In genomic region chr3:13528217-13528801, GRCh38 we compare ENCODE assay signal across 9 cellular contexts. TPM values are rescaled to one million over a fixed set of nuclear protein-coding genes. Genes with fewer than 3 reads are reported as not detected.
A peak's percentile ranks its signal among the peaks of the same experiment; 100 is the strongest.
DNase-seq lines count a peak whose midpoint lies in the region; ATAC-seq and TF ChIP-seq lines count a peak whose summit lies in the region.
"Had no signal": no experiment of that assay in that cellular context is flagged by ENCODE, and none has a peak within 500 bp of the region (broad histone marks: within the 10 kb centered on the region; RNA-seq: fewer than 3 reads in every experiment).

No MANE protein-coding gene starts in this region.

- H3K4me2 ChIP-seq in IMR-90 (ENCODE audit: low read depth, low read length) (no peak overlapping the region), mammary epithelial cell (ENCODE audit: insufficient read depth, low read depth, low read length) (no peak overlapping the region)

- DNase-seq in DMS114 treated with DMSO at 0.1 percent for 48 hours (lab: John Stamatoyannopoulos, UW; ENCODE audit: unreplicated experiment) (peak; percentile 4), IMR-90 (no peak), mammary epithelial cell (no peak), mesothelial cell of epicardium (ENCODE audit: low spot score in 2 of 2, unreplicated experiment in 2 of 2) (no peak), pons (ENCODE audit: low spot score) (no peak), NCI-H2107 (lab: John Stamatoyannopoulos, UW) (no peak), NOMO-1 treated with DMSO at 0.1 percent for 48 hours (lab: John Stamatoyannopoulos, UW; ENCODE audit: unreplicated experiment) (no peak), substantia nigra (lab: John Stamatoyannopoulos, UW) (no peak)
- DNase-seq: NCI-H1417 had no signal

- no peak overlapping the region for H2BK120ac ChIP-seq in IMR-90 (ENCODE audit: low read depth, low read length)

- no peak overlapping the region for H2AK5ac ChIP-seq in IMR-90 (ENCODE audit: low read depth, low read length)

- POLR2A ChIA-PET in IMR-90 (lab: Charles Lee; ENCODE audit: unreplicated experiment) = no interaction called here

- H3K14ac ChIP-seq in IMR-90 (replicated peaks; ENCODE audit: low read depth, low read length) = no peak overlapping the region

- H3K18ac ChIP-seq in IMR-90 (ENCODE audit: low read depth, low read length) = no peak overlapping the region

- no peak for TF ChIP-seq POLR2A in IMR-90 (IDR thresholded peaks at IDR 0.05; ENCODE audit: low read depth, low read length)

- intact Hi-C loops in IMR-90 (cut with micrococcal nuclease) (no loop called here), mammary epithelial cell (cut with micrococcal nuclease) (no loop called here)

- in situ Hi-C loops in IMR-90 (cut with MboI; ENCODE audit: low sequenced_read_pairs) (no loop called here), mammary epithelial cell (cut with MboI; ENCODE audit: low sequenced_read_pairs in 2 of 2) (no loop called here)

- H3K9ac ChIP-seq in IMR-90 (ENCODE audit: low read depth, low read length) (no peak overlapping the region), mammary epithelial cell (ENCODE audit: insufficient read depth, low read length) (no peak overlapping the region)

- no peak overlapping the region for H3K56ac ChIP-seq in IMR-90 (ENCODE audit: extremely low read depth, insufficient read depth, low read length)

- peak; percentile 18; the same call in 1 of the 2 replicates for TF ChIP-seq RAD21 in IMR-90 (IDR thresholded peaks at IDR 0.05; ENCODE audit: low read length)

- ATAC-seq in IMR-90 (ENCODE audit: low read depth) = peak; percentile 69

- H3K23ac ChIP-seq in IMR-90 (ENCODE audit: low read depth, low read length) = no peak overlapping the region

- H3K9me3 Mint-ChIP-seq in mesothelial cell of epicardium = no peaks in the 10 kb centered on the region

- no peaks in the 10 kb centered on the region; the same call in 1 of the 2 replicates for H3K27me3 ChIP-seq in IMR-90 (ENCODE audit: control insufficient read depth, insufficient read depth, low read length)
- no peaks in the 10 kb centered on the region for H3K27me3 ChIP-seq in mammary epithelial cell (ENCODE audit: insufficient read depth, low read length)

- H3K79me1 ChIP-seq in IMR-90 (ENCODE audit: low read depth in 1 of 2, low read length in 2 of 2) = no peaks in the 10 kb centered on the region

- H3K4me3 ChIP-seq in IMR-90 (ENCODE audit: insufficient read depth, low read depth, low read length) (no peak overlapping the region), mammary epithelial cell (replicated peaks in 1 of 3; ENCODE audit: insufficient read depth in 1 of 3, low read depth in 2 of 3, low read length in 3 of 3) (no peak overlapping the region)

- H3K4me3 Mint-ChIP-seq in mesothelial cell of epicardium = no peak overlapping the region

- H2AK9ac ChIP-seq in IMR-90 (replicated peaks; ENCODE audit: low read depth, low read length, poor library complexity) = no peak overlapping the region

- TF ChIP-seq CTCF in IMR-90 (conservative IDR thresholded peaks at IDR 0.05; ENCODE audit: low read depth, low read length) (peak; percentile 28; the same call in 1 of the 2 replicates), mammary epithelial cell (conservative IDR thresholded peaks at IDR 0.05 in 1 of 2, IDR thresholded peaks at IDR 0.05 in 1 of 2; ENCODE audit: extremely low read depth in 1 of 2, insufficient read depth in 1 of 2, low read depth in 1 of 2, low read length in 2 of 2) (peak; percentile 26 to 30), mesothelial cell of epicardium (IDR thresholded peaks at IDR 0.05; ENCODE audit: unreplicated experiment) (peak; percentile 46)

- H4K91ac ChIP-seq in IMR-90 (ENCODE audit: insufficient read depth, low read depth, low read length) = no peak overlapping the region

- no peak overlapping the region for H2BK20ac ChIP-seq in IMR-90 (ENCODE audit: low read depth, low read length)

- no peaks in the 10 kb centered on the region for H3K27me3 Mint-ChIP-seq in mesothelial cell of epicardium (ENCODE audit: low read depth)

- WGBS in IMR-90 (ENCODE audit: extremely low coverage in 2 of 2, insufficient read length in 1 of 2), 2 experiments = 32% methylated on average over 4 of the region's 10 CpGs; no CpG with 5 or more reads in 1 of the 2 experiments
- WGBS in mammary epithelial cell (ENCODE audit: low coverage, missing lambda C conversion rate) = 52% methylated on average over 5 of the region's 10 CpGs

- H3K27ac ChIP-seq in IMR-90 (ENCODE audit: insufficient read depth, low read length) (no peak overlapping the region), mammary epithelial cell (ENCODE audit: insufficient read depth, low read depth, low read length) (no peak overlapping the region), substantia nigra (ENCODE audit: low read depth, low read length, poor library complexity, severe bottlenecking) (no peak overlapping the region)

- CTCF ChIA-PET in IMR-90 (lab: Yijun Ruan, JAX) = interaction anchor here (1.0 kb wide), 1 partner anchor 16 kb away, joined by 3 read pairs; no protein-coding TSS in a partner anchor
- CTCF ChIA-PET in mammary epithelial cell (lab: Charles Lee; ENCODE audit: low non-redundant PET) = no interaction called here

- H3K4ac ChIP-seq in IMR-90 (ENCODE audit: low read depth, low read length) = no peak overlapping the region

- peaks cover 21% of the 10 kb centered on the region for H3K4me1 Mint-ChIP-seq in mesothelial cell of epicardium

- no peak overlapping the region for H3K27ac Mint-ChIP-seq in mesothelial cell of epicardium

- H2AFZ ChIP-seq in IMR-90 (replicated peaks; ENCODE audit: low read length, poor library complexity) = peak overlapping the region; percentile 62
- no peak overlapping the region for H2AFZ ChIP-seq in mammary epithelial cell (ENCODE audit: low read depth, low read length)

- no peaks in the 10 kb centered on the region for H3K36me3 Mint-ChIP-seq in mesothelial cell of epicardium

- H4K5ac ChIP-seq in IMR-90 (ENCODE audit: low read depth, low read length) = no peak overlapping the region

- dilution Hi-C loops in IMR-90 (cut with HindIII; ENCODE audit: low sequenced_read_pairs, unreplicated experiment) = no loop called here
- dilution Hi-C loops in mammary epithelial cell (cut with HindIII; ENCODE audit: low sequenced_read_pairs) = no loop called here

- H2BK5ac ChIP-seq in IMR-90 (ENCODE audit: low read depth, low read length, poor library complexity, severe bottlenecking) = no peak overlapping the region

- no TSS peak for BruUV-seq in IMR-90 (replicated peaks; lab: Mats Ljungman, UMichigan)
- no TSS peak for BruUV-seq in mammary epithelial cell (replicated peaks; lab: Mats Ljungman, UMichigan)

- H3K9me1 ChIP-seq in IMR-90 (ENCODE audit: insufficient read depth, low read length) = no peaks in the 10 kb centered on the region

- peaks cover 5% of the 10 kb centered on the region for H3K4me1 ChIP-seq in IMR-90 (ENCODE audit: control insufficient read depth, insufficient read depth, low read length)
- peaks cover 17% of the 10 kb centered on the region for H3K4me1 ChIP-seq in mammary epithelial cell (ENCODE audit: insufficient read depth, low read length)

- no peak overlapping the region for H2BK15ac ChIP-seq in IMR-90 (ENCODE audit: low read depth, low read length)

- H3K79me2 ChIP-seq in mammary epithelial cell (ENCODE audit: insufficient read depth, low read length) = no peaks in the 10 kb centered on the region

- H4K20me1 ChIP-seq in IMR-90 (ENCODE audit: insufficient read depth, low read length) = no peaks in the 10 kb centered on the region
- H4K20me1 ChIP-seq in mammary epithelial cell (ENCODE audit: insufficient read depth, low read length) = no peaks in the 10 kb centered on the region

- H3K9me3 ChIP-seq in IMR-90 (ENCODE audit: control insufficient read depth, insufficient read depth, low read length) = no peaks in the 10 kb centered on the region
- no peaks in the 10 kb centered on the region for H3K9me3 ChIP-seq in mammary epithelial cell (replicated peaks; ENCODE audit: insufficient read depth, low read length)

- no peak overlapping the region for H4K8ac ChIP-seq in IMR-90 (ENCODE audit: low read depth in 2 of 2, low read length in 2 of 2)

- H3K36me3 ChIP-seq in IMR-90 (ENCODE audit: control insufficient read depth, insufficient read depth, low read length) (no peaks in the 10 kb centered on the region), mammary epithelial cell (ENCODE audit: insufficient read depth, low read length) (no peaks in the 10 kb centered on the region)

TF ChIP-seq in IMR-90, 13 proteins besides CTCF, POLR2A, EP300 and RAD21:
- TF ChIP-seq RFX5 (IDR thresholded peaks at IDR 0.05; ENCODE audit: low read depth, low read length) = no peak
- TF ChIP-seq, protein P1, sequence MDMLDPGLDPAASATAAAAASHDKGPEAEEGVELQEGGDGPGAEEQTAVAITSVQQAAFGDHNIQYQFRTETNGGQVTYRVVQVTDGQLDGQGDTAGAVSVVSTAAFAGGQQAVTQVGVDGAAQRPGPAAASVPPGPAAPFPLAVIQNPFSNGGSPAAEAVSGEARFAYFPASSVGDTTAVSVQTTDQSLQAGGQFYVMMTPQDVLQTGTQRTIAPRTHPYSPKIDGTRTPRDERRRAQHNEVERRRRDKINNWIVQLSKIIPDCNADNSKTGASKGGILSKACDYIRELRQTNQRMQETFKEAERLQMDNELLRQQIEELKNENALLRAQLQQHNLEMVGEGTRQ (IDR thresholded peaks at IDR 0.05; ENCODE audit: low read depth, low read length) = no peak
- no peak for TF ChIP-seq FOS (IDR thresholded peaks at IDR 0.05; ENCODE audit: low read depth, low read length)

RNA-seq across cellular contexts. Expression of gene FBLN2, which starts 20.6 kb away (rescaled TPM):
- 10.8 and 11.8 TPM in 2 replicates for total RNA-seq in IMR-90 (2012; rRNA removed)
- polyA plus RNA-seq in IMR-90 (2012; rRNA removed) = 60.8 and 66.9 TPM in 2 replicates
- 38.9 and 94.5 TPM in 2 replicates for polyA plus RNA-seq in IMR-90 (2012; cell fraction: cytosol; rRNA removed)
- polyA plus RNA-seq in IMR-90 (2012; cell fraction: nucleus; rRNA removed; ENCODE audit: low replicate concordance) = 27.1 and 60.4 TPM in 2 replicates
- 1 to 10 TPM in 1 of 2 donors, not detected in 1; 2.2 TPM for total RNA-seq in mammary epithelial cell
- 0.03 TPM for polyA plus RNA-seq in mammary epithelial cell
- not detected for polyA minus RNA-seq in mammary epithelial cell
- 63.3 to 68.6 TPM (median 67.5 TPM) in 3 replicates for total RNA-seq in mesothelial cell of epicardium

RNA-seq across cellular contexts. Expression of gene HDAC11, which starts 48.2 kb away (rescaled TPM):
- total RNA-seq in IMR-90 (2012; rRNA removed) = 6.1 and 9.1 TPM in 2 replicates
- 10.8 and 11.4 TPM in 2 replicates for polyA plus RNA-seq in IMR-90 (2012; rRNA removed)
- polyA plus RNA-seq in IMR-90 (2012; cell fraction: cytosol; rRNA removed) = 7.6 and 13.4 TPM in 2 replicates
- 8.5 and 13.0 TPM in 2 replicates for polyA plus RNA-seq in IMR-90 (2012; cell fraction: nucleus; rRNA removed; ENCODE audit: low replicate concordance)
- total RNA-seq in mammary epithelial cell = 10 to 100 TPM; 17.2 to 17.7 TPM
- 8.5 TPM for polyA plus RNA-seq in mammary epithelial cell
- polyA minus RNA-seq in mammary epithelial cell = 7.9 TPM
- total RNA-seq in mesothelial cell of epicardium = 15.4 to 19.1 TPM (median 16.4 TPM) in 3 replicates
